In the genomic region with DNA sequence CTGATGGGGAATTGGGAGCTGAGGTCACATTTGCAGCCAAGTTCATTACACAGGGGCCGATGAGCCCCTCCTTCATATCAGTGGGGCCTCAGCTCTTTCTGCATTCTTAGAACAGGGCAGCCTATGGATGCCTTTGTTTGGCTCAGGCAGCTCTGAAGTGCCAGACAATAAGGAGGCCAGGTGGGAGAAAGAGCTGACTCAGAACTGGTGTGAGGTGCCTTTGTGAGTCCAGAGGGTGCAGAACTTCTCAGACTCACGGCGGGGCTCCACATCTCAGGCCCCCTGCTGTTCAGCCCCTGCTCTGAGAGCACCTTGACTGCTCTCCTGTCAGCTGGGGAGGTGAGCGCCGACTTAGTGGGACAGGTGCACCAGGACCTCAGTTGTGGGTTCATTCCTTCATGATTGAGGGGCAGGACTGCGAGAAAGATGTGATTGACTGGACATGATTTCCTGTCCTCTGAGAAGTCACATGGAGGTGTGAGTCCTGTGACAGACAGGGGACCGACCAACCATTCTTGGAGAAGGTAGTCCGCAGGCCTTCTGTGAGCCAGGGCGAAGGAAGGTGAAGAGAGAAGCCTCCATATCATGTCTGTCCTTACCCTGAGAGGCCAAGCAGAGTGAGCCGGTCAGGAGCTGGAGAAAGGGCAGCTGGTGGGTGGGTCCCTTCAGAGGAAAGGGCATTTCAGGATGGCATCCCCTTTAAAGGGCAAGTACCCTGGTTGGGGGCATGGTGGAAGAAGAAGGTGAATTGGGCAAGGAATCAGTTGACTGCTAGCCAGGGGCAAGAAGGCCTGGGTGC, we compare ENCODE assay signal across 18 cellular contexts.
"Had no signal": no experiment of that assay in that cellular context is flagged by ENCODE, and none has a peak within 500 bp of the region (broad histone marks: within the 10 kb centered on the region; RNA-seq: fewer than 3 reads in every experiment).

No MANE protein-coding gene starts in this region.

- H3K27ac Mint-ChIP-seq: activated CD8-positive, alpha-beta T cell treated with anti-CD3 and anti-CD28 coated beads, Interleukin-2, amount 10 ng/mL, durations not matched to agents 7 days and 5 days; activated naive CD8-positive, alpha-beta T cell treated with anti-CD3 and anti-CD28 coated beads for 36 hours; T-helper 17 cell; type B pancreatic cell had no signal

- ATAC-seq: activated CD8-positive, alpha-beta T cell treated with anti-CD3 and anti-CD28 coated beads, Interleukin-2, amount 10 ng/mL, durations not matched to agents 7 days and 5 days; stimulated activated naive CD8-positive, alpha-beta T cell treated with anti-CD3 and anti-CD28 coated beads, Interleukin-15, Interleukin-2, amounts not matched to agents 100 U/mL and 50 U/mL, for 24 hours; T-helper 17 cell had no signal

- H3K36me3 Mint-ChIP-seq: activated naive CD8-positive, alpha-beta T cell treated with anti-CD3 and anti-CD28 coated beads for 36 hours; brain; type B pancreatic cell had no signal

- H3K4me3 Mint-ChIP-seq: activated CD8-positive, alpha-beta T cell treated with anti-CD3 and anti-CD28 coated beads, Interleukin-2, amount 10 ng/mL, durations not matched to agents 7 days and 5 days; activated naive CD8-positive, alpha-beta T cell treated with anti-CD3 and anti-CD28 coated beads for 36 hours; T-helper 17 cell; type B pancreatic cell had no signal

- H3K9me3 Mint-ChIP-seq: activated naive CD8-positive, alpha-beta T cell treated with anti-CD3 and anti-CD28 coated beads for 36 hours had no signal

- DNase-seq: activated CD4-positive, alpha-beta T cell treated with anti-CD3 and anti-CD28 coated beads for 48 hours; activated CD8-positive, alpha-beta memory T cell treated with anti-CD3 and anti-CD28 coated beads, Interleukin-2, amount 50 U/mL, for 4 hours; activated CD8-positive, alpha-beta T cell treated with anti-CD3 and anti-CD28 coated beads, Interleukin-2, amount 10 ng/mL, durations not matched to agents 7 days and 5 days; activated gamma-delta T cell; activated naive CD8-positive, alpha-beta T cell treated with anti-CD3 and anti-CD28 coated beads for 36 hours; activated T-cell treated with anti-CD3 and anti-CD28 coated beads, Interleukin-2, amount 50 U/mL, for 48 hours; amygdala; cortex of kidney; effector CD8-positive, alpha-beta T cell; posterior cingulate gyrus; stimulated activated CD4-positive, alpha-beta T cell treated with anti-CD3 and anti-CD28 coated beads, Interleukin-4, amount 100 ng/mL, for 4 hours; stimulated activated CD8-positive, alpha-beta memory T cell treated with anti-CD3 and anti-CD28 coated beads, Interleukin-4, amount 100 ng/mL, for 48 hours; stimulated activated naive CD8-positive, alpha-beta T cell treated with anti-CD3 and anti-CD28 coated beads, Interleukin-15, Interleukin-2, amounts not matched to agents 100 U/mL and 50 U/mL, for 24 hours; T-helper 17 cell; WERI-Rb-1 had no signal

- H3K4me1 Mint-ChIP-seq: activated naive CD8-positive, alpha-beta T cell treated with anti-CD3 and anti-CD28 coated beads for 36 hours; T-helper 17 cell had no signal

- H3K27ac ChIP-seq: skin epidermis, WERI-Rb-1 had no signal

- H3K4me3 ChIP-seq: skin epidermis had no signal

- H3K36me3 ChIP-seq: WERI-Rb-1 had no signal
